ENCODE assay signal across 14 cellular contexts in the genomic region with DNA sequence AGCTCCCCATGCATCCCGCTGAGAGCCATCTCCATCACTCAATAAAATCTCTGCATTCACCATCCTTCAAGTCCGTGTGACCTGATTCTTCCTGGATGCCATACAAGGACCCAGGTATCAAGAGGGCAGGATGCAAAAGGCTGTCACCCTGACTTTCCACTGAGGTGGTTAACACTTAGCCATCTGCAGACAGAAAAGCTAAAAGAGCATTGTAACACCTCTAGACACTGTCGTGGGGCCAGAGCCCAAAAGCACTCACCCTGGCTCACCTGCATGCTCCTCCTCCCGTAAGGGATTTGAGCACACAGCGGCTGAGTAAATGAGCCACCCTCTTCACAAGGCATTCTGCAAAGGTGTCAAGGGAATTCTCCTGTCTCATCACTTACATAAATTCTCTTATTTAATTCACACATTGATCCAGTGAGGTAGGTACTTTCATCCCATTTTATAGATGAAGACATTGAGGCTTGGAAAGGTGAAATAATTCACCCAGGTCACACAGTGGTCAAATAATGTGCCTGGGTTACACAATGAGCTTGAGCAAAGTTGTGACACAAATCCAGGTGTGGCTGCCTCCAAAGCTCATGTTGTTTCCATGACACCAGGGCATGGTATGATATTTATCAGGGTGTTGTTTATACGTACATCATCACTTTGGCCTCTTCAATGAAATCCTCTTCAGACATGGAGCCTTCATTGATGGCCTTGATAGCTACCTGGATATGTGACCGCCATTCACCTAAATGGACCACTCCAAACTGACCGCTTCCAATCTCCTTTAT.
"Had no signal": no experiment of that assay in that cellular context is flagged by ENCODE, and none has a peak within 500 bp of the region (broad histone marks: within the 10 kb centered on the region; RNA-seq: fewer than 3 reads in every experiment).

No MANE protein-coding gene starts in this region.

- H3K4me3 Mint-ChIP-seq: activated naive CD4-positive, alpha-beta T cell treated with anti-CD3 and anti-CD28 coated beads for 36 hours; dendritic cell treated with granulocyte-macrophage colony-stimulating factor and Interleukin-4, amounts not matched to agents 40 ng/mL and 50 ng/mL, for 4 days; nephron progenitor cell had no signal

- H3K4me3 ChIP-seq: esophagus muscularis mucosa, left lung, sigmoid colon, stomach, thoracic aorta had no signal

- H3K27ac ChIP-seq: brain microvascular endothelial cell, esophagus muscularis mucosa, left lung, sigmoid colon, stomach, thoracic aorta had no signal

- H3K4me1 ChIP-seq: esophagus muscularis mucosa, left lung, sigmoid colon, stomach had no signal

- H3K4me1 Mint-ChIP-seq: nephron progenitor cell had no signal

- H3K9me3 Mint-ChIP-seq: activated naive CD4-positive, alpha-beta T cell treated with anti-CD3 and anti-CD28 coated beads for 36 hours; dendritic cell treated with granulocyte-macrophage colony-stimulating factor and Interleukin-4, amounts not matched to agents 40 ng/mL and 50 ng/mL, for 4 days; nephron progenitor cell had no signal

- H3K36me3 ChIP-seq: brain microvascular endothelial cell, esophagus muscularis mucosa, left lung, sigmoid colon, stomach, thoracic aorta had no signal

- H3K27ac Mint-ChIP-seq: activated naive CD4-positive, alpha-beta T cell treated with anti-CD3 and anti-CD28 coated beads for 36 hours; dendritic cell treated with granulocyte-macrophage colony-stimulating factor and Interleukin-4, amounts not matched to agents 40 ng/mL and 50 ng/mL, for 4 days; nephron progenitor cell had no signal

- DNase-seq: activated CD4-positive, CD25-positive, alpha-beta regulatory T cell; activated CD8-positive, alpha-beta memory T cell treated with anti-CD3 and anti-CD28 coated beads, Interleukin-2, amount 50 U/mL, for 48 hours; activated naive CD4-positive, alpha-beta T cell treated with anti-CD3 and anti-CD28 coated beads for 36 hours; brain microvascular endothelial cell; cerebellar nuclear complex; foreskin fibroblast; left lung; nephron progenitor cell; sigmoid colon; stimulated activated CD4-positive, alpha-beta T cell treated with anti-CD3 and anti-CD28 coated beads, Interleukin-12 subunit alpha, Interleukin-12 subunit beta, amount 100 ng/mL, for 4 hours; stomach had no signal

- ATAC-seq: left lung had no signal

- H3K27me3 ChIP-seq: brain microvascular endothelial cell, esophagus muscularis mucosa, left lung, sigmoid colon, stomach had no signal

- H3K9me3 ChIP-seq: esophagus muscularis mucosa, left lung, sigmoid colon, stomach, thoracic aorta had no signal
